Comparison of ENCODE assay signal across 1 cellular context in the genomic region with DNA sequence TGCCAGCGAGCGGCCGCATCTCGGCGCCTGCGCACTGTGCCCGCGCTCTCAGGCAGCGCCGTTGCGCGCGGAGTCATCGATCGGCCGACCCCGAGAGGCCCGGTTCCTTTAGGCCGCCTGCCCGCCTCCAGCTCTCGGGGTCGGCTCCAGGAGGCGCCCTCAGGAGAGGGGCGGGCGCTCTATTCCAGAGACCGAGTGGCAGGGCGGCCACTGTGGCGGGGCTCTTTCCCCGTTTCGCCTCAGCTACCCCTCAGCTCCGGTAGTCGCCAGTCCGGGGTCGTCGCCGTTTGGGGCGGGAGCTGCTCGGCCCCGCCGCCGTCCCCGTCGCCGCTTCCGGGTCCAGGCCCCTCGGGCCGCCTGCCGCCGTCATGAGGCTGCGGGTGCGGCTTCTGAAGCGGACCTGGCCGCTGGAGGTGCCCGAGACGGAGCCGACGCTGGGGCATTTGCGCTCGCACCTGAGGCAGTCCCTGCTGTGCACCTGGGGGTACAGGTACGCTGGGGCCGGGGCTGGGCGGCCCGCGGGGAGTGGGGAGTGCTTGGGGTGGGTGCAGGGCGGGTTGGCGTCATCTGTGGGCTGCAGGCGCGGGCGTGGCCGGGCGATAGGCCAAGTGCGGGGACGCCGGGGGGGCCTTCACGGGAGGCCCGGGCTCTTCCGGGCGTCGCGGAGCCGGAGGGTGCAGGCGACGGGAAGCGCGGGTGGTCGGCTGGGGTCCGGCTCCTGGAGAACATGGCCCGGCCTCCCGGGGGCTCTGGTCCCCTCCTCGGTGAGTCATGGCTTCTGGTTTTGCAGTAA.
TF ChIP-seq lines count a peak whose summit lies in the region.

A gene (plus strand): TSS at position 177 of the 793 bp plus-strand sequence. CDS start 192 bp downstream, at position 369.

TF ChIP-seq in K562, 482 proteins besides CTCF, POLR2A, EP300 and RAD21 (continued from another document and continues in another):
- TF ChIP-seq U2AF1 (optimal IDR thresholded peaks at IDR 0.05; ENCODE audit: low read depth, low read length) (peak; percentile 49), ZNF583 (CRISPR knock-in tag; IDR thresholded peaks at IDR 0.05) (no peak), ZSCAN29 (IDR thresholded peaks at IDR 0.05) (no peak), NBN (IDR thresholded peaks at IDR 0.05; ENCODE audit: low read depth) (no peak), RBM39 (optimal IDR thresholded peaks at IDR 0.05; ENCODE audit: low read depth, low read length) (no peak), HSF4 (CRISPR knock-in tag; IDR thresholded peaks at IDR 0.05; ENCODE audit: borderline replicate concordance) (no peak), ZNF77 (CRISPR knock-in tag; IDR thresholded peaks at IDR 0.05) (no peak), HDAC1 (IDR thresholded peaks at IDR 0.05) (peak in 1 of 2 experiments; percentile 59; a peak in 1 of 4 replicates), NEUROD1 (IDR thresholded peaks at IDR 0.05; ENCODE audit: borderline replicate concordance, low read depth, low read length, partially characterized antibody) (no peak), RFX1 (IDR thresholded peaks at IDR 0.05) (no peak), DNMT1 (IDR thresholded peaks at IDR 0.05) (no peak), NR1H2 (CRISPR knock-in tag; IDR thresholded peaks at IDR 0.05) (no peak), GATAD2A (IDR thresholded peaks at IDR 0.05) (no peak), TRIM24 (IDR thresholded peaks at IDR 0.05) (no peak), ZFP36 (IDR thresholded peaks at IDR 0.05; ENCODE audit: low read depth, low read length, partially characterized antibody) (no peak), SMAD3 (CRISPR knock-in tag; conservative IDR thresholded peaks at IDR 0.05) (no peak), NFIX (CRISPR knock-in tag; IDR thresholded peaks at IDR 0.05; ENCODE audit: low read depth) (no peak), NR4A1 (CRISPR knock-in tag; IDR thresholded peaks at IDR 0.05) (no peak), NR4A1 (tag; IDR thresholded peaks at IDR 0.05) (no peak), ZNF75A (CRISPR knock-in tag; IDR thresholded peaks at IDR 0.05) (no peak), NONO (IDR thresholded peaks at IDR 0.05; ENCODE audit: low read depth in 2 of 2, low read length in 1 of 2) (peak in 1 of 2 experiments; percentile 71; a peak in 2 of 4 replicates), ZNF507 (tag; conservative IDR thresholded peaks at IDR 0.05) (no peak), PYGO2 (tag; IDR thresholded peaks at IDR 0.05) (no peak), SIN3B (IDR thresholded peaks at IDR 0.05; ENCODE audit: low read depth) (no peak; the same call in 1 of the 2 replicates), DACH1 (IDR thresholded peaks at IDR 0.05; ENCODE audit: partially characterized antibody) (no peak), RBM34 (IDR thresholded peaks at IDR 0.05; ENCODE audit: borderline replicate concordance, insufficient read depth, low read length) (no peak), MEF2D (tag; conservative IDR thresholded peaks at IDR 0.05; ENCODE audit: low read depth) (no peak), ARID2 (IDR thresholded peaks at IDR 0.05) (no peak), KAT8 (IDR thresholded peaks at IDR 0.05; ENCODE audit: low read depth) (no peak), BRCA1 (IDR thresholded peaks at IDR 0.05) (no peak), BRCA1 (CRISPR knock-in tag; IDR thresholded peaks at IDR 0.05) (no peak), ZNF282 (CRISPR knock-in tag; IDR thresholded peaks at IDR 0.05) (no peak), THRAP3 (IDR thresholded peaks at IDR 0.05; ENCODE audit: borderline replicate concordance) (no peak), MAZ (CRISPR knock-in tag; conservative IDR thresholded peaks at IDR 0.05 in 1 of 2, IDR thresholded peaks at IDR 0.05 in 1 of 2) (peak; percentile 60 to 80), XRCC5 (IDR thresholded peaks at IDR 0.05; ENCODE audit: low read depth, low read length) (no peak), FOXP1 (CRISPR knock-in tag; IDR thresholded peaks at IDR 0.05) (no peak), RBM17 (IDR thresholded peaks at IDR 0.05; ENCODE audit: borderline replicate concordance, low read depth, low read length) (no peak), SREBF1 (IDR thresholded peaks at IDR 0.05; ENCODE audit: borderline replicate concordance, low read depth, low read length) (no peak), TARDBP (IDR thresholded peaks at IDR 0.05) (0 out of 2 replicates have a peak, but pooled peaks have one; percentile 0), POLR2H (tag; IDR thresholded peaks at IDR 0.05; ENCODE audit: low read depth) (peak; percentile 53; the same call in 1 of the 2 replicates), KDM5B (IDR thresholded peaks at IDR 0.05; ENCODE audit: insufficient replicate concordance, low read depth, low read length) (peak; percentile 50), DDX20 (tag; IDR thresholded peaks at IDR 0.05; ENCODE audit: low read depth) (no peak), KDM2B (CRISPR knock-in tag; IDR thresholded peaks at IDR 0.05) (no peak), GABPA (tag; conservative IDR thresholded peaks at IDR 0.05; ENCODE audit: low read depth) (peak; percentile 67)
- TF ChIP-seq, protein P1, sequence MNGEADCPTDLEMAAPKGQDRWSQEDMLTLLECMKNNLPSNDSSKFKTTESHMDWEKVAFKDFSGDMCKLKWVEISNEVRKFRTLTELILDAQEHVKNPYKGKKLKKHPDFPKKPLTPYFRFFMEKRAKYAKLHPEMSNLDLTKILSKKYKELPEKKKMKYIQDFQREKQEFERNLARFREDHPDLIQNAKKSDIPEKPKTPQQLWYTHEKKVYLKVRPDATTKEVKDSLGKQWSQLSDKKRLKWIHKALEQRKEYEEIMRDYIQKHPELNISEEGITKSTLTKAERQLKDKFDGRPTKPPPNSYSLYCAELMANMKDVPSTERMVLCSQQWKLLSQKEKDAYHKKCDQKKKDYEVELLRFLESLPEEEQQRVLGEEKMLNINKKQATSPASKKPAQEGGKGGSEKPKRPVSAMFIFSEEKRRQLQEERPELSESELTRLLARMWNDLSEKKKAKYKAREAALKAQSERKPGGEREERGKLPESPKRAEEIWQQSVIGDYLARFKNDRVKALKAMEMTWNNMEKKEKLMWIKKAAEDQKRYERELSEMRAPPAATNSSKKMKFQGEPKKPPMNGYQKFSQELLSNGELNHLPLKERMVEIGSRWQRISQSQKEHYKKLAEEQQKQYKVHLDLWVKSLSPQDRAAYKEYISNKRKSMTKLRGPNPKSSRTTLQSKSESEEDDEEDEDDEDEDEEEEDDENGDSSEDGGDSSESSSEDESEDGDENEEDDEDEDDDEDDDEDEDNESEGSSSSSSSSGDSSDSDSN (IDR thresholded peaks at IDR 0.05; ENCODE audit: borderline replicate concordance in 1 of 2, low read depth in 2 of 2, low read length in 2 of 2): peak in 1 of 2 experiments; percentile 65; a peak in 1 of 4 replicates
- TF ChIP-seq, protein P2, sequence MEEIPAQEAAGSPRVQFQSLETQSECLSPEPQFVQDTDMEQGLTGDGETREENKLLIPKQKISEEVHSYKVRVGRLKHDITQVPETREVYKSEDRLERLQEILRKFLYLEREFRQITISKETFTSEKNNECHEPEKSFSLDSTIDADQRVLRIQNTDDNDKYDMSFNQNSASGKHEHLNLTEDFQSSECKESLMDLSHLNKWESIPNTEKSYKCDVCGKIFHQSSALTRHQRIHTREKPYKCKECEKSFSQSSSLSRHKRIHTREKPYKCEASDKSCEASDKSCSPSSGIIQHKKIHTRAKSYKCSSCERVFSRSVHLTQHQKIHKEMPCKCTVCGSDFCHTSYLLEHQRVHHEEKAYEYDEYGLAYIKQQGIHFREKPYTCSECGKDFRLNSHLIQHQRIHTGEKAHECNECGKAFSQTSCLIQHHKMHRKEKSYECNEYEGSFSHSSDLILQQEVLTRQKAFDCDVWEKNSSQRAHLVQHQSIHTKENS (CRISPR knock-in tag; IDR thresholded peaks at IDR 0.05): no peak
- TF ChIP-seq, protein P3, sequence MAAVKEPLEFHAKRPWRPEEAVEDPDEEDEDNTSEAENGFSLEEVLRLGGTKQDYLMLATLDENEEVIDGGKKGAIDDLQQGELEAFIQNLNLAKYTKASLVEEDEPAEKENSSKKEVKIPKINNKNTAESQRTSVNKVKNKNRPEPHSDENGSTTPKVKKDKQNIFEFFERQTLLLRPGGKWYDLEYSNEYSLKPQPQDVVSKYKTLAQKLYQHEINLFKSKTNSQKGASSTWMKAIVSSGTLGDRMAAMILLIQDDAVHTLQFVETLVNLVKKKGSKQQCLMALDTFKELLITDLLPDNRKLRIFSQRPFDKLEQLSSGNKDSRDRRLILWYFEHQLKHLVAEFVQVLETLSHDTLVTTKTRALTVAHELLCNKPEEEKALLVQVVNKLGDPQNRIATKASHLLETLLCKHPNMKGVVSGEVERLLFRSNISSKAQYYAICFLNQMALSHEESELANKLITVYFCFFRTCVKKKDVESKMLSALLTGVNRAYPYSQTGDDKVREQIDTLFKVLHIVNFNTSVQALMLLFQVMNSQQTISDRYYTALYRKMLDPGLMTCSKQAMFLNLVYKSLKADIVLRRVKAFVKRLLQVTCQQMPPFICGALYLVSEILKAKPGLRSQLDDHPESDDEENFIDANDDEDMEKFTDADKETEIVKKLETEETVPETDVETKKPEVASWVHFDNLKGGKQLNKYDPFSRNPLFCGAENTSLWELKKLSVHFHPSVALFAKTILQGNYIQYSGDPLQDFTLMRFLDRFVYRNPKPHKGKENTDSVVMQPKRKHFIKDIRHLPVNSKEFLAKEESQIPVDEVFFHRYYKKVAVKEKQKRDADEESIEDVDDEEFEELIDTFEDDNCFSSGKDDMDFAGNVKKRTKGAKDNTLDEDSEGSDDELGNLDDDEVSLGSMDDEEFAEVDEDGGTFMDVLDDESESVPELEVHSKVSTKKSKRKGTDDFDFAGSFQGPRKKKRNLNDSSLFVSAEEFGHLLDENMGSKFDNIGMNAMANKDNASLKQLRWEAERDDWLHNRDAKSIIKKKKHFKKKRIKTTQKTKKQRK (IDR thresholded peaks at IDR 0.05; ENCODE audit: borderline replicate concordance, low read depth, low read length): no peak
- TF ChIP-seq, protein P4, sequence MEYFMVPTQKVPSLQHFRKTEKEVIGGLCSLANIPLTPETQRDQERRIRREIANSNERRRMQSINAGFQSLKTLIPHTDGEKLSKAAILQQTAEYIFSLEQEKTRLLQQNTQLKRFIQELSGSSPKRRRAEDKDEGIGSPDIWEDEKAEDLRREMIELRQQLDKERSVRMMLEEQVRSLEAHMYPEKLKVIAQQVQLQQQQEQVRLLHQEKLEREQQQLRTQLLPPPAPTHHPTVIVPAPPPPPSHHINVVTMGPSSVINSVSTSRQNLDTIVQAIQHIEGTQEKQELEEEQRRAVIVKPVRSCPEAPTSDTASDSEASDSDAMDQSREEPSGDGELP (CRISPR knock-in tag; IDR thresholded peaks at IDR 0.05; ENCODE audit: borderline replicate concordance): no peak
- TF ChIP-seq, protein P5, sequence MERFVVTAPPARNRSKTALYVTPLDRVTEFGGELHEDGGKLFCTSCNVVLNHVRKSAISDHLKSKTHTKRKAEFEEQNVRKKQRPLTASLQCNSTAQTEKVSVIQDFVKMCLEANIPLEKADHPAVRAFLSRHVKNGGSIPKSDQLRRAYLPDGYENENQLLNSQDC (CRISPR knock-in tag; IDR thresholded peaks at IDR 0.05): no peak
- TF ChIP-seq, protein P6, sequence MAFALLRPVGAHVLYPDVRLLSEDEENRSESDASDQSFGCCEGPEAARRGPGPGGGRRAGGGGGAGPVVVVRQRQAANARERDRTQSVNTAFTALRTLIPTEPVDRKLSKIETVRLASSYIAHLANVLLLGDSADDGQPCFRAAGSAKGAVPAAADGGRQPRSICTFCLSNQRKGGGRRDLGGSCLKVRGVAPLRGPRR (CRISPR knock-in tag; IDR thresholded peaks at IDR 0.05): no peak
- TF ChIP-seq, protein P7, sequence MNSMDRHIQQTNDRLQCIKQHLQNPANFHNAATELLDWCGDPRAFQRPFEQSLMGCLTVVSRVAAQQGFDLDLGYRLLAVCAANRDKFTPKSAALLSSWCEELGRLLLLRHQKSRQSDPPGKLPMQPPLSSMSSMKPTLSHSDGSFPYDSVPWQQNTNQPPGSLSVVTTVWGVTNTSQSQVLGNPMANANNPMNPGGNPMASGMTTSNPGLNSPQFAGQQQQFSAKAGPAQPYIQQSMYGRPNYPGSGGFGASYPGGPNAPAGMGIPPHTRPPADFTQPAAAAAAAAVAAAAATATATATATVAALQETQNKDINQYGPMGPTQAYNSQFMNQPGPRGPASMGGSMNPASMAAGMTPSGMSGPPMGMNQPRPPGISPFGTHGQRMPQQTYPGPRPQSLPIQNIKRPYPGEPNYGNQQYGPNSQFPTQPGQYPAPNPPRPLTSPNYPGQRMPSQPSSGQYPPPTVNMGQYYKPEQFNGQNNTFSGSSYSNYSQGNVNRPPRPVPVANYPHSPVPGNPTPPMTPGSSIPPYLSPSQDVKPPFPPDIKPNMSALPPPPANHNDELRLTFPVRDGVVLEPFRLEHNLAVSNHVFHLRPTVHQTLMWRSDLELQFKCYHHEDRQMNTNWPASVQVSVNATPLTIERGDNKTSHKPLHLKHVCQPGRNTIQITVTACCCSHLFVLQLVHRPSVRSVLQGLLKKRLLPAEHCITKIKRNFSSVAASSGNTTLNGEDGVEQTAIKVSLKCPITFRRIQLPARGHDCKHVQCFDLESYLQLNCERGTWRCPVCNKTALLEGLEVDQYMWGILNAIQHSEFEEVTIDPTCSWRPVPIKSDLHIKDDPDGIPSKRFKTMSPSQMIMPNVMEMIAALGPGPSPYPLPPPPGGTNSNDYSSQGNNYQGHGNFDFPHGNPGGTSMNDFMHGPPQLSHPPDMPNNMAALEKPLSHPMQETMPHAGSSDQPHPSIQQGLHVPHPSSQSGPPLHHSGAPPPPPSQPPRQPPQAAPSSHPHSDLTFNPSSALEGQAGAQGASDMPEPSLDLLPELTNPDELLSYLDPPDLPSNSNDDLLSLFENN (IDR thresholded peaks at IDR 0.05; ENCODE audit: low read depth in 2 of 2, low read length in 2 of 2): peak in 1 of 2 experiments; percentile 82; a peak in 2 of 4 replicates
- TF ChIP-seq, protein P8, sequence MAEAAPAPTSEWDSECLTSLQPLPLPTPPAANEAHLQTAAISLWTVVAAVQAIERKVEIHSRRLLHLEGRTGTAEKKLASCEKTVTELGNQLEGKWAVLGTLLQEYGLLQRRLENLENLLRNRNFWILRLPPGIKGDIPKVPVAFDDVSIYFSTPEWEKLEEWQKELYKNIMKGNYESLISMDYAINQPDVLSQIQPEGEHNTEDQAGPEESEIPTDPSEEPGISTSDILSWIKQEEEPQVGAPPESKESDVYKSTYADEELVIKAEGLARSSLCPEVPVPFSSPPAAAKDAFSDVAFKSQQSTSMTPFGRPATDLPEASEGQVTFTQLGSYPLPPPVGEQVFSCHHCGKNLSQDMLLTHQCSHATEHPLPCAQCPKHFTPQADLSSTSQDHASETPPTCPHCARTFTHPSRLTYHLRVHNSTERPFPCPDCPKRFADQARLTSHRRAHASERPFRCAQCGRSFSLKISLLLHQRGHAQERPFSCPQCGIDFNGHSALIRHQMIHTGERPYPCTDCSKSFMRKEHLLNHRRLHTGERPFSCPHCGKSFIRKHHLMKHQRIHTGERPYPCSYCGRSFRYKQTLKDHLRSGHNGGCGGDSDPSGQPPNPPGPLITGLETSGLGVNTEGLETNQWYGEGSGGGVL (CRISPR knock-in tag; IDR thresholded peaks at IDR 0.05): no peak
- TF ChIP-seq, protein P9, sequence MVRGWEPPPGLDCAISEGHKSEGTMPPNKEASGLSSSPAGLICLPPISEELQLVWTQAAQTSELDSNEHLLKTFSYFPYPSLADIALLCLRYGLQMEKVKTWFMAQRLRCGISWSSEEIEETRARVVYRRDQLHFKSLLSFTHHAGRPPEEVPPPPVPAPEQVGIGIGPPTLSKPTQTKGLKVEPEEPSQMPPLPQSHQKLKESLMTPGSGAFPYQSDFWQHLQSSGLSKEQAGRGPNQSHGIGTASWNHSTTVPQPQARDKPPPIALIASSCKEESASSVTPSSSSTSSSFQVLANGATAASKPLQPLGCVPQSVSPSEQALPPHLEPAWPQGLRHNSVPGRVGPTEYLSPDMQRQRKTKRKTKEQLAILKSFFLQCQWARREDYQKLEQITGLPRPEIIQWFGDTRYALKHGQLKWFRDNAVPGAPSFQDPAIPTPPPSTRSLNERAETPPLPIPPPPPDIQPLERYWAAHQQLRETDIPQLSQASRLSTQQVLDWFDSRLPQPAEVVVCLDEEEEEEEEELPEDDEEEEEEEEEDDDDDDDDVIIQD (CRISPR knock-in tag; IDR thresholded peaks at IDR 0.05): no peak
